3 cellular contexts compared by ENCODE assay signal in genomic region chr9:86517475-86517874, GRCh38.
"Had no signal": no experiment of that assay in that cellular context is flagged by ENCODE, and none has a peak within 500 bp of the region (broad histone marks: within the 10 kb centered on the region; RNA-seq: fewer than 3 reads in every experiment).

No MANE protein-coding gene starts in this region.

- H3K4me3 ChIP-seq: GM12878 had no signal

- DNase-seq: GDM1, GF-D8 had no signal

- ATAC-seq: GM12878 had no signal
